ENCODE assay signal across 1 cellular context in the genomic region with DNA sequence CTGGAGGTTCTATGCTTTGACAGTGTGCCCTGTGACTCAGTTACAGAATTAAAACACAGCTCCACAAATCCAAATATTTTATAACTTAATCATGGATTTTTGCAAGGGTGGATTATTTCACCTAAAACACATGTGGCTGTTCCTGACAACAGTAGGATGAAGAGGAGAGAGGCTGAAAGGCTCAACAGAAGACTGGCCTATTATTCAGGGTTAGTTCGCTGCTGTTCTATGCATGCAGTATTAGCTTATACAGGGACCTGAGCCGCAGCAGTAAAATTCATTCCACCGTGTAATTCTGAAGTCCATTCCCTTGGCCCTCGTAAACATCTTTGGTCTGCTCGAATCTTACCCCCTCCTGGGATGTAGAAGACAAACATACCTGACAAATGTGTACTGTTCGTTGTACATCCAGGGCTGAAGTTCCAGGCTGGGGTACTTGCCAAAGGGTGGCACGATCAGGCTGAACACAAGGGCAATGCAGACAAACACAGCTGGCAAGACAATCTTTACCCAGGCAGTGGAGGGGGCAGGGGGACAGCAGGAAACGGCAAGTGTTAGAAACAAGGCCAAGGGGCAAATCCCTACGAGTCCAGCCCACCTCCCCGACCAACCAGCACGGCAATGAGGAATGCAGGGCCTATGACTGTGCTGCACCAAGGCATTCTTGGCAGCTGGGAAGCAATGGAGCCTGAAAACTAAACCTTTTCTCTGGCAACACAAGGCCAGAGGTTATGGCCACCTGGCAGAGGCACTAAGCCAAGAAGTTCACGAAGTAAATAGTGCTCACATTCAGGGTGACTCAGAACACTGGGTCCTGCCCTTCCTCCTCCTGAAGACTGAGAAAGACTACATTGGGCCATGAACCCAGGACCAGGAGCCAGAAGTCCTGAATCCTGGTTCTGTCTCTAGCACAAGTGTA.
TF ChIP-seq lines count a peak whose summit lies in the region.

No MANE protein-coding gene starts in this region.

TF ChIP-seq in SK-N-SH, 30 proteins besides CTCF, POLR2A, EP300 and RAD21 (continued from another document):
- no peak for TF ChIP-seq CHD2 (IDR thresholded peaks at IDR 0.05; ENCODE audit: low read length, partially characterized antibody)
- TF ChIP-seq TCF12 (IDR thresholded peaks at IDR 0.05): 0 out of 2 replicates have a peak, but pooled peaks have one; percentile 19
- 0 out of 2 replicates have a peak, but pooled peaks have one; percentile 10 for TF ChIP-seq NFIC (IDR thresholded peaks at IDR 0.05; ENCODE audit: borderline replicate concordance)
TF ChIP-seq in SK-N-SH: peak in this region for 3.
